In genomic region chr4:149031399-149031798, GRCh38 we compare ENCODE assay signal across 10 cellular contexts.
A peak's percentile ranks its signal among the peaks of the same experiment; 100 is the strongest.
DNase-seq lines count a peak whose midpoint lies in the region; ATAC-seq and TF ChIP-seq lines count a peak whose summit lies in the region.
"Had no signal": no experiment of that assay in that cellular context is flagged by ENCODE, and none has a peak within 500 bp of the region (broad histone marks: within the 10 kb centered on the region; RNA-seq: fewer than 3 reads in every experiment).

No MANE protein-coding gene starts in this region.

- H3K4me2 ChIP-seq in MM.1S (ENCODE audit: low read depth, low read length) = no peak overlapping the region

- H3K9ac ChIP-seq in MM.1S (ENCODE audit: low read length) = no peak overlapping the region

- H3K4me3 ChIP-seq in MM.1S (ENCODE audit: low read length) = no peak overlapping the region
- H3K4me3 ChIP-seq: skin epidermis had no signal

- no peaks in the 10 kb centered on the region for H3K27me3 ChIP-seq in MM.1S (replicated peaks; ENCODE audit: insufficient read depth, low read length)
- H3K27me3 ChIP-seq in CD4-positive, alpha-beta T cell (ENCODE audit: control insufficient read depth, insufficient read depth, low read length) = no peaks in the 10 kb centered on the region

- no peak overlapping the region for H2AFZ ChIP-seq in MM.1S (ENCODE audit: low read length)

- no peaks in the 10 kb centered on the region for H3K36me3 ChIP-seq in MM.1S (replicated peaks; ENCODE audit: insufficient read depth, low read length)

- H3K4me1 Mint-ChIP-seq in stimulated activated effector memory CD8-positive, alpha-beta T cell treated with anti-CD3 and anti-CD28 coated beads, Interleukin-12 subunit alpha, Interleukin-12 subunit beta, amount 100 ng/mL, for 72 hours = no peaks in the 10 kb centered on the region
- no peaks in the 10 kb centered on the region for H3K4me1 Mint-ChIP-seq in CD4-positive, alpha-beta T cell (ENCODE audit: low read depth)

- no peaks in the 10 kb centered on the region for H3K9me3 ChIP-seq in MM.1S (replicated peaks; ENCODE audit: insufficient read depth, low read length)
- H3K9me3 ChIP-seq in CD4-positive, alpha-beta T cell (ENCODE audit: control insufficient read depth, low read length) = no peaks in the 10 kb centered on the region

- no peaks in the 10 kb centered on the region for H3F3A ChIP-seq in MM.1S (ENCODE audit: insufficient read depth, low read length)

- DNase-seq in MM.1S = peak; percentile 31
- DNase-seq in stimulated activated effector memory CD8-positive, alpha-beta T cell treated with anti-CD3 and anti-CD28 coated beads, Interleukin-12 subunit alpha, Interleukin-12 subunit beta, amount 100 ng/mL, for 72 hours (ENCODE audit: low spot score in 2 of 2) = no peak
- DNase-seq in CD4-positive, alpha-beta T cell = no peak
- no peak for DNase-seq in activated CD8-positive, alpha-beta memory T cell treated with anti-CD3 and anti-CD28 coated beads, Interleukin-2, amount 50 U/mL, for 48 hours
- DNase-seq: activated T-cell treated with anti-CD3 and anti-CD28 coated beads, Interleukin-2, amount 50 U/mL, for 4 hours had no signal

- no peak overlapping the region for H3K27ac ChIP-seq in 22Rv1
- H3K27ac ChIP-seq in MM.1S (ENCODE audit: low read length) = no peak overlapping the region
- no peak overlapping the region for H3K27ac ChIP-seq in CD4-positive, alpha-beta T cell (ENCODE audit: low read depth, low read length)
- H3K27ac ChIP-seq: skin epidermis had no signal

- H3K27ac Mint-ChIP-seq in stimulated activated effector memory CD8-positive, alpha-beta T cell treated with anti-CD3 and anti-CD28 coated beads, Interleukin-12 subunit alpha, Interleukin-12 subunit beta, amount 100 ng/mL, for 72 hours = no peak overlapping the region
- H3K27ac Mint-ChIP-seq in CD4-positive, alpha-beta T cell = no peak overlapping the region

- no peaks in the 10 kb centered on the region for H3K9me2 ChIP-seq in MM.1S (replicated peaks; ENCODE audit: insufficient read depth, low read length)

- no peaks in the 10 kb centered on the region for H3K4me1 ChIP-seq in MM.1S (ENCODE audit: low read length)

- CTCF ChIA-PET in CD4-positive, alpha-beta T cell (lab: Charles Lee) = no interaction called here

- intact Hi-C loops in CD4-positive, alpha-beta T cell (cut with DNase I, micrococcal nuclease) = loop anchor here in 1 of 2 experiments (2.0 kb wide), 1 partner anchor 1011 kb away; no protein-coding TSS in a partner anchor

- no peaks in the 10 kb centered on the region for H4K20me1 ChIP-seq in MM.1S (ENCODE audit: insufficient read depth, low read length)

- no peaks in the 10 kb centered on the region for H3K79me2 ChIP-seq in MM.1S (ENCODE audit: low read length)

- peak; percentile 58 for ATAC-seq in GM19025 (IDR thresholded peaks at IDR 0.05; ENCODE audit: low read depth, unreplicated experiment)
- ATAC-seq in esophagus mucosa = peak; percentile 69
- peak; percentile 38 for ATAC-seq in stimulated activated effector memory CD8-positive, alpha-beta T cell treated with anti-CD3 and anti-CD28 coated beads, Interleukin-12 subunit alpha, Interleukin-12 subunit beta, amount 100 ng/mL, for 72 hours
- no peak for ATAC-seq in CD4-positive, alpha-beta T cell (ENCODE audit: poor library complexity)
- ATAC-seq in GM21360 (IDR thresholded peaks at IDR 0.05; ENCODE audit: unreplicated experiment) = no peak

- H3K9me3 Mint-ChIP-seq in stimulated activated effector memory CD8-positive, alpha-beta T cell treated with anti-CD3 and anti-CD28 coated beads, Interleukin-12 subunit alpha, Interleukin-12 subunit beta, amount 100 ng/mL, for 72 hours = no peaks in the 10 kb centered on the region
- no peaks in the 10 kb centered on the region for H3K9me3 Mint-ChIP-seq in CD4-positive, alpha-beta T cell
- H3K9me3 Mint-ChIP-seq: activated T-cell treated with anti-CD3 and anti-CD28 coated beads, Interleukin-2, amount 50 U/mL, for 4 hours had no signal

- H3K36me3 Mint-ChIP-seq in stimulated activated effector memory CD8-positive, alpha-beta T cell treated with anti-CD3 and anti-CD28 coated beads, Interleukin-12 subunit alpha, Interleukin-12 subunit beta, amount 100 ng/mL, for 72 hours = no peaks in the 10 kb centered on the region
- H3K36me3 Mint-ChIP-seq in CD4-positive, alpha-beta T cell (ENCODE audit: low read depth) = no peaks in the 10 kb centered on the region

- TF ChIP-seq CTCF in 22Rv1 (IDR thresholded peaks at IDR 0.05) (peak; percentile 77), MM.1S (IDR thresholded peaks at IDR 0.05; ENCODE audit: low read length) (peak; percentile 46)
- no peak for TF ChIP-seq CTCF in CD4-positive, alpha-beta T cell (IDR thresholded peaks at IDR 0.05)

- POLR2A ChIA-PET in CD4-positive, alpha-beta T cell (lab: Charles Lee) = no interaction called here

- H3K4me3 Mint-ChIP-seq in stimulated activated effector memory CD8-positive, alpha-beta T cell treated with anti-CD3 and anti-CD28 coated beads, Interleukin-12 subunit alpha, Interleukin-12 subunit beta, amount 100 ng/mL, for 72 hours = no peak overlapping the region
- no peak overlapping the region for H3K4me3 Mint-ChIP-seq in CD4-positive, alpha-beta T cell
- H3K4me3 Mint-ChIP-seq: activated T-cell treated with anti-CD3 and anti-CD28 coated beads, Interleukin-2, amount 50 U/mL, for 4 hours had no signal

- no peaks in the 10 kb centered on the region for H3K27me3 Mint-ChIP-seq in CD4-positive, alpha-beta T cell

Comparison
In these comparisons a context has a peak if more than half of its experiments do, and no peak if none do; other contexts are left out.
1. ATAC-seq: peak in GM19025 (single experiment), esophagus mucosa (single experiment) and stimulated activated effector memory CD8-positive, alpha-beta T cell treated with anti-CD3 and anti-CD28 coated beads, Interleukin-12 subunit alpha, Interleukin-12 subunit beta, amount 100 ng/mL, for 72 hours (single experiment); none in CD4-positive, alpha-beta T cell (single experiment) and GM21360 (single experiment).